ENCODE assay signal across 26 cellular contexts in the genomic region with DNA sequence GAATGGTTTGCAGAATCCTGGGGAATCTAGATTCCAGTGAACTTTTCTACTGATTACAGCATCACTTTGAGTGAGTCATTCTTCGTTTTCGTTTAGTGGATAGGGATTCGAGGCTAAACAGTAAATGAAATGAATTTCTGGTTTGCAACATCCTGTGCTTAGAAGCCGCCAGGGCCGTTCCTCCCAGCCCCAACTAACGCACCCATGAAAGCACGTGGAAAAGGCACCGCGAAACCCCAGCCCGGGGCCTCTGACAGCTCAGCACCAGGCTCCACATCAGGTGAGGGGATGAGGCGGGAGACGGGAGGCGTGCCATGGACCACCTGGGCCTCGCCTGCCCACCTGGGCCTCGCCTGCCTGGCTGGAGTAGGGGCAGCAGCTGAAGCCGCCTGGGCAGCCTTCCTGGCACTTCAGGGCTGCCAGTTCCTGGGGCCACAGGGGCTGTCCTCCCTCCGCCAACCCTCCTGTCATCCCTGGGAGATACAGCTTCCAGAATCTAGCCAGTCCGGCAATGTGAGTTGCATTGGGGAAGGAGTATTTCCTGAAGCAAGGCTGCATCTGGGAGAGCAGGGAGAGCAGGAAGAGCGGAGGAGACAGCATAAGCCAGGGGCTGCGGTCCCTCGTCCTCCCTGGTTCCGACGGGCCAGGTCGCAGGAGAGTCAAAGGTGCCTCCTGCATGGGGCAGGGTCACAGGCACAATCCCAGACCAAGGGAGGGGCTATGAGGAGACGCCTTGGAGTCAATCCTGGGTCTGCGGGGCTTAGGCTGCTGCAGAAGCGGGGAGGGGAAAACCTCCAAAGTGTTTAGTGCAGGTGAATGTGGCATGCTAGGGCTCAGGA.
A peak's percentile ranks its signal among the peaks of the same experiment; 100 is the strongest.
DNase-seq lines count a peak whose midpoint lies in the region; ATAC-seq, FAIRE-seq and TF ChIP-seq lines count a peak whose summit lies in the region.
"Had no signal": no experiment of that assay in that cellular context is flagged by ENCODE, and none has a peak within 500 bp of the region (broad histone marks: within the 10 kb centered on the region; RNA-seq: fewer than 3 reads in every experiment).

No MANE protein-coding gene starts in this region.

- no peaks in the 10 kb centered on the region for H3K27me3 ChIP-seq in adrenal gland
- H3K27me3 ChIP-seq in lower lobe of right lung (ENCODE audit: low read depth): no peaks in the 10 kb centered on the region
- no peaks in the 10 kb centered on the region for H3K27me3 ChIP-seq in stomach
- H3K27me3 ChIP-seq in A673 (replicated peaks; ENCODE audit: insufficient read depth, low read depth, low read length, poor library complexity): peaks cover 7% of the 10 kb centered on the region
- H3K27me3 ChIP-seq: left lung had no signal

- BruUV-seq in A673 (replicated peaks; lab: Mats Ljungman, UMichigan): no TSS peak

- TF ChIP-seq CTCF in NB4 (IDR thresholded peaks at IDR 0.05; ENCODE audit: low read depth, low read length) (no peak), adrenal gland (IDR thresholded peaks at IDR 0.05) (no peak), lower lobe of right lung (IDR thresholded peaks at IDR 0.05) (no peak), stomach (IDR thresholded peaks at IDR 0.05) (no peak), A673 (conservative IDR thresholded peaks at IDR 0.05; ENCODE audit: low read depth, low read length) (no peak)

- H3K9me3 ChIP-seq in adrenal gland (replicated peaks in 1 of 3) (no peaks in the 10 kb centered on the region), lower lobe of right lung (no peaks in the 10 kb centered on the region), stomach (no peaks in the 10 kb centered on the region), A673 (ENCODE audit: low read depth, low read length, poor library complexity, severe bottlenecking) (no peaks in the 10 kb centered on the region)
- H3K9me3 ChIP-seq: esophagus muscularis mucosa, left lung had no signal

- CTCF ChIA-PET in A673 (lab: Charles Lee): no interaction called here

- TF ChIP-seq POLR2A in NB4 (IDR thresholded peaks at IDR 0.05; ENCODE audit: extremely low read depth, insufficient read length): no peak
- no peak for TF ChIP-seq POLR2A in adrenal gland (IDR thresholded peaks at IDR 0.05)
- no peak for TF ChIP-seq POLR2A in stomach (IDR thresholded peaks at IDR 0.05)
- no peak for TF ChIP-seq POLR2A in H54 (IDR thresholded peaks at IDR 0.05; ENCODE audit: low read depth, low read length)

- H3K4me3 ChIP-seq in NB4 (ENCODE audit: low read depth, low read length): no peak overlapping the region
- no peak overlapping the region for H3K4me3 ChIP-seq in adrenal gland
- no peak overlapping the region for H3K4me3 ChIP-seq in lower lobe of right lung
- H3K4me3 ChIP-seq in stomach: no peak overlapping the region
- no peak overlapping the region for H3K4me3 ChIP-seq in A673 (ENCODE audit: low read depth, low read length, poor library complexity, severe bottlenecking)
- H3K4me3 ChIP-seq: esophagus muscularis mucosa, GM12878, left lung had no signal

- WGBS in adrenal gland, 4 donors: 86 to 92% (median 90%) methylated on average over 25 to 27 of the region's 27 CpGs
- 81 to 88% (median 87%) methylated on average over 27 of the region's 27 CpGs for WGBS in stomach, 5 donors

- H3K4me1 ChIP-seq in adrenal gland (replicated peaks in 1 of 2) (peaks cover 0 to 4% of the 10 kb centered on the region in 2 donors), lower lobe of right lung (peaks cover 4% of the 10 kb centered on the region), stomach (no peaks in the 10 kb centered on the region), A673 (ENCODE audit: insufficient read depth, low read length, poor library complexity, severe bottlenecking) (no peaks in the 10 kb centered on the region)
- H3K4me1 ChIP-seq: esophagus muscularis mucosa had no signal

- DNase-seq in NB4 (ENCODE audit: low read depth): peak; percentile 45
- peak in 4 of 7 donors; percentile 5 to 16 (median 10) for DNase-seq in adrenal gland
- DNase-seq in lower lobe of right lung: peak; percentile 25
- DNase-seq in stomach: peak; percentile 16
- no peak for DNase-seq in A673 (ENCODE audit: low spot score)
- no peak for DNase-seq in NCI-H2196 (lab: John Stamatoyannopoulos, UW; ENCODE audit: unreplicated experiment)
- DNase-seq in H54 (ENCODE audit: insufficient read length, low spot score): no peak
- DNase-seq: activated naive CD4-positive, alpha-beta T cell treated with anti-CD3 and anti-CD28 coated beads, Interleukin-2, amount 50 U/mL, for 16 hours; CD4-positive, CD25-positive, alpha-beta regulatory T cell; endodermal cell; foreskin melanocyte; HFFc6; midbrain; NCI-H1048; NCI-H187; NCI-H524 treated with DMSO at 0.1 percent for 48 hours; PC-3; SHP77 treated with DMSO at 0.1 percent for 48 hours; stimulated activated CD4-positive, alpha-beta T cell treated with anti-CD3 and anti-CD28 coated beads, Interleukin-12 subunit alpha, Interleukin-12 subunit beta, amount 100 ng/mL, for 4 hours; stimulated activated CD4-positive, alpha-beta T cell treated with anti-CD3 and anti-CD28 coated beads, Interleukin-4, amount 100 ng/mL, for 24 hours had no signal

- ATAC-seq in lower lobe of right lung: no peak
- ATAC-seq: GM12878; left lung; naive thymus-derived CD8-positive, alpha-beta T cell; PC-3; stimulated activated effector memory CD8-positive, alpha-beta T cell treated with anti-CD3 and anti-CD28 coated beads, Interleukin-12 subunit alpha, Interleukin-12 subunit beta, amount 100 ng/mL, for 72 hours had no signal

- no peaks in the 10 kb centered on the region for H3K36me3 ChIP-seq in adrenal gland (replicated peaks in 1 of 2)
- H3K36me3 ChIP-seq in lower lobe of right lung: peaks cover 3% of the 10 kb centered on the region
- H3K36me3 ChIP-seq in stomach: peaks cover 0 to 26% (median 19%) of the 10 kb centered on the region in 4 donors
- H3K36me3 ChIP-seq in A673 (ENCODE audit: insufficient read depth, low read length, poor library complexity, severe bottlenecking): no peaks in the 10 kb centered on the region
- H3K36me3 ChIP-seq: esophagus muscularis mucosa, left lung had no signal

- H3K27ac ChIP-seq in adrenal gland: no peak overlapping the region
- H3K27ac ChIP-seq in lower lobe of right lung: no peak overlapping the region
- H3K27ac ChIP-seq in stomach: no peak overlapping the region
- H3K27ac ChIP-seq in A673 (ENCODE audit: low read depth, low read length, poor library complexity, severe bottlenecking): no peak overlapping the region
- H3K27ac ChIP-seq: esophagus muscularis mucosa, left lung, VCaP had no signal

- no peak for FAIRE-seq in H54 (lab: Jason Lieb, UNC)
- FAIRE-seq: GM12878 had no signal

- intact Hi-C loops in adrenal gland (cut with DNase I) (no loop called here), lower lobe of right lung (cut with DNase I) (no loop called here), stomach (cut with DNase I; ENCODE audit: low total_unique reads) (no loop called here), A673 (cut with micrococcal nuclease; ENCODE audit: unreplicated experiment) (no loop called here)

- POLR2A ChIA-PET in A673 (lab: Charles Lee; ENCODE audit: low non-redundant PET): no interaction called here

- no peak for TF ChIP-seq EP300 in stomach (IDR thresholded peaks at IDR 0.05)

Comparison
In these comparisons a context has a peak if more than half of its experiments do, and no peak if none do; other contexts are left out.
1. DNase-seq: peak in NB4 (single experiment), adrenal gland (4 of 7), lower lobe of right lung (single experiment) and stomach (single experiment); none in A673 (single experiment), NCI-H2196 (single experiment) and H54 (single experiment).